ENCODE assay signal across 33 cellular contexts in genomic region chr20:44948107-44948506, GRCh38.
"Had no signal": no experiment of that assay in that cellular context is flagged by ENCODE, and none has a peak within 500 bp of the region (broad histone marks: within the 10 kb centered on the region; RNA-seq: fewer than 3 reads in every experiment).

No MANE protein-coding gene starts in this region.

- H3K4me1 ChIP-seq: Peyer's patch had no signal

- H3K4me1 Mint-ChIP-seq: brain had no signal

- H3K27ac ChIP-seq: Peyer's patch, VCaP had no signal

- H3K27me3 Mint-ChIP-seq: activated B cell treated with CpG ODN at 0.5 μM for 24 hours; activated naive CD4-positive, alpha-beta T cell treated with anti-CD3 and anti-CD28 coated beads, Interleukin-2, amount 50 U/mL, for 24 hours; activated T-cell treated with anti-CD3 and anti-CD28 coated beads, Interleukin-2, amount 50 U/mL, for 24 hours; brain had no signal

- H3K27ac Mint-ChIP-seq: activated B cell treated with CpG ODN at 0.5 μM for 24 hours; activated CD8-positive, alpha-beta T cell treated with anti-CD3 and anti-CD28 coated beads, Interleukin-2, amount 10 ng/mL, durations not matched to agents 7 days and 5 days; activated naive CD4-positive, alpha-beta T cell treated with anti-CD3 and anti-CD28 coated beads, Interleukin-2, amount 50 U/mL, for 24 hours; activated T-helper 2 cell treated with anti-CD3 and anti-CD28 coated beads, Interferon-gamma antibody, Interleukin-2, Interleukin-4, amounts not matched to agents 10 μg/mL and 5 μg/mL and 100 μg/mL, durations not matched to agents 14 hours and 24 hours and 36 hours; brain had no signal

- H3K9me3 ChIP-seq: Peyer's patch had no signal

- ATAC-seq: activated CD8-positive, alpha-beta T cell treated with anti-CD3 and anti-CD28 coated beads, Interleukin-2, amount 10 ng/mL, durations not matched to agents 7 days and 5 days; PC-3; Right ventricle myocardium inferior had no signal

- H3K4me3 Mint-ChIP-seq: activated B cell treated with CpG ODN at 0.5 μM for 24 hours; activated CD8-positive, alpha-beta T cell treated with anti-CD3 and anti-CD28 coated beads, Interleukin-2, amount 10 ng/mL, durations not matched to agents 7 days and 5 days; activated naive CD4-positive, alpha-beta T cell treated with anti-CD3 and anti-CD28 coated beads, Interleukin-2, amount 50 U/mL, for 24 hours; activated T-cell treated with anti-CD3 and anti-CD28 coated beads, Interleukin-2, amount 50 U/mL, for 24 hours; brain had no signal

- DNase-seq: activated B cell treated with CpG ODN at 0.5 μM for 24 hours; activated CD4-positive, alpha-beta T cell treated with anti-CD3 and anti-CD28 coated beads for 4 hours; activated CD4-positive, CD25-positive, alpha-beta regulatory T cell treated with anti-CD3 and anti-CD28 coated beads, Interleukin-2, amount 50 U/mL, for 72 hours; activated CD8-positive, alpha-beta T cell treated with anti-CD3 and anti-CD28 coated beads, Interleukin-2, amount 10 ng/mL, durations not matched to agents 7 days and 5 days; activated gamma-delta T cell; activated naive CD4-positive, alpha-beta T cell treated with Interleukin-2 at 50 U/mL for 16 hours; activated T-cell treated with anti-CD3 and anti-CD28 coated beads, Interleukin-2, amount 50 U/mL, for 24 hours; anterior cingulate cortex; caudate nucleus; NCI-H1092 treated with DMSO at 0.1 percent for 48 hours; NCI-H1417; NCI-H146; NCI-H187; NCI-H2029 treated with DMSO at 0.1 percent for 48 hours; NCI-H2107; NCI-H2171; NCI-H510A; NCI-H526; NCI-H748 treated with DMSO at 0.1 percent for 48 hours; NK-92 treated with Interleukin-12 subunit alpha and Interleukin-12 subunit beta, amount 100 ng/mL, for 24 hours; PC-3; Peyer's patch; RPMI8226; SIG-M5; SW 1271; T-helper 1 cell; T-helper 2 cell; T-helper 9 cell had no signal

- H3K4me3 ChIP-seq: Peyer's patch had no signal

- H3K9me3 Mint-ChIP-seq: activated B cell treated with CpG ODN at 0.5 μM for 24 hours; activated naive CD4-positive, alpha-beta T cell treated with anti-CD3 and anti-CD28 coated beads, Interleukin-2, amount 50 U/mL, for 24 hours; activated T-cell treated with anti-CD3 and anti-CD28 coated beads, Interleukin-2, amount 50 U/mL, for 24 hours; activated T-helper 2 cell treated with anti-CD3 and anti-CD28 coated beads, Interferon-gamma antibody, Interleukin-2, Interleukin-4, amounts not matched to agents 10 μg/mL and 5 μg/mL and 100 μg/mL, durations not matched to agents 14 hours and 24 hours and 36 hours; brain had no signal

- H3K27me3 ChIP-seq: Peyer's patch had no signal
